14 cellular contexts compared by ENCODE assay signal in genomic region chr9:18786196-18786595, GRCh38.
DNase-seq lines count a peak whose midpoint lies in the region; ATAC-seq and TF ChIP-seq lines count a peak whose summit lies in the region.
"Had no signal": no experiment of that assay in that cellular context is flagged by ENCODE, and none has a peak within 500 bp of the region (broad histone marks: within the 10 kb centered on the region; RNA-seq: fewer than 3 reads in every experiment).

No MANE protein-coding gene starts in this region.

- H3K27ac ChIP-seq in ACC112 (ENCODE audit: low read depth, low read length) (0 out of 2 replicates have a peak overlapping the region, but pooled peaks have one; percentile 14), esophagus muscularis mucosa (replicated peaks in 1 of 4) (peak overlapping the region; percentile 51 to 66 (median 65)), gastrocnemius medialis (peak overlapping the region; percentile 37 to 62 (median 44))

- peaks cover 23% of the 10 kb centered on the region for H3K4me1 ChIP-seq in ACC112 (ENCODE audit: control insufficient read depth, insufficient read depth, low read length, unreplicated experiment)
- peaks cover 20 to 41% (median 34%) of the 10 kb centered on the region in 4 donors for H3K4me1 ChIP-seq in esophagus muscularis mucosa
- H3K4me1 ChIP-seq in gastrocnemius medialis: peaks cover 0 to 6% of the 10 kb centered on the region in 2 donors

- TF ChIP-seq CTCF in esophagus muscularis mucosa (IDR thresholded peaks at IDR 0.05) (no peak), gastrocnemius medialis (IDR thresholded peaks at IDR 0.05 in 4 of 5, conservative IDR thresholded peaks at IDR 0.05 in 1 of 5) (no peak)

- no peaks in the 10 kb centered on the region for H3K27me3 ChIP-seq in ACC112 (ENCODE audit: insufficient read depth, low read length)
- H3K27me3 ChIP-seq in esophagus muscularis mucosa: no peaks in the 10 kb centered on the region
- no peaks in the 10 kb centered on the region for H3K27me3 ChIP-seq in gastrocnemius medialis

- no peaks in the 10 kb centered on the region for H3K79me2 ChIP-seq in ACC112 (ENCODE audit: control insufficient read depth, insufficient read depth, low read length, unreplicated experiment)

- WGBS in esophagus muscularis mucosa: 71% methylated on average over 3 of the region's 3 CpGs

- intact Hi-C loops in esophagus muscularis mucosa (cut with DNase I): no loop called here
- intact Hi-C loops in gastrocnemius medialis (cut with DNase I; ENCODE audit: low total_unique reads): no loop called here

- no peak for TF ChIP-seq EP300 in esophagus muscularis mucosa (IDR thresholded peaks at IDR 0.05)

- H2AFZ ChIP-seq in ACC112 (ENCODE audit: low read length, unreplicated experiment): no peak overlapping the region

- no peak for TF ChIP-seq POLR2A in esophagus muscularis mucosa (IDR thresholded peaks at IDR 0.05; ENCODE audit: low read depth)
- TF ChIP-seq POLR2A in gastrocnemius medialis (IDR thresholded peaks at IDR 0.05): no peak

- DNase-seq in M059J (ENCODE audit: low read depth) (peak; percentile 10), esophagus muscularis mucosa (ENCODE audit: extremely low spot score) (peak; percentile 66), gastrocnemius medialis (no peak), HUDEP-2 (lab: John Stamatoyannopoulos, UW; ENCODE audit: unreplicated experiment in 76 of 76) (no peak), NCI-H2107 treated with DMSO at 0.1 percent for 48 hours (lab: John Stamatoyannopoulos, UW; ENCODE audit: unreplicated experiment) (no peak)
- DNase-seq in stimulated activated CD4-positive, alpha-beta T cell treated with anti-CD3 and anti-CD28 coated beads, Interleukin-4, amount 100 ng/mL, for 4 hours: no peak
- DNase-seq in activated naive CD4-positive, alpha-beta T cell treated with anti-CD3 and anti-CD28 coated beads, Interleukin-2, amount 50 U/mL, for 16 hours: no peak
- DNase-seq: activated CD4-positive, alpha-beta T cell treated with anti-CD3 and anti-CD28 coated beads for 1 hour; activated gamma-delta T cell; AML-193; anterior cingulate cortex; erythroblast; GDM1 had no signal

- 0 out of 2 replicates have a peak, but pooled peaks cover 2% of the 10 kb centered on the region for H3K36me3 ChIP-seq in ACC112 (ENCODE audit: insufficient read depth, low read length)
- H3K36me3 ChIP-seq in esophagus muscularis mucosa: no peaks in the 10 kb centered on the region
- no peaks in the 10 kb centered on the region for H3K36me3 ChIP-seq in gastrocnemius medialis

- H3K4me3 ChIP-seq in ACC112 (ENCODE audit: low read depth, low read length): no peak overlapping the region
- H3K4me3 ChIP-seq in esophagus muscularis mucosa: no peak overlapping the region
- H3K4me3 ChIP-seq in gastrocnemius medialis: no peak overlapping the region

- H3K9me3 ChIP-seq in esophagus muscularis mucosa: no peaks in the 10 kb centered on the region
- H3K9me3 ChIP-seq in gastrocnemius medialis: no peaks in the 10 kb centered on the region

- no peak for ATAC-seq in gastrocnemius medialis

- in situ Hi-C loops in gastrocnemius medialis (cut with MboI; ENCODE audit: low sequenced_read_pairs in 4 of 4): no loop called here

Comparison
In these comparisons a context has a peak if more than half of its experiments do, and no peak if none do; other contexts are left out.
1. H3K27ac ChIP-seq: peak in every context shown above with its lines; median percentile 65 in esophagus muscularis mucosa; 44 in gastrocnemius medialis; 14 in ACC112.
2. DNase-seq: peak in M059J (single experiment) and esophagus muscularis mucosa (single experiment); none in gastrocnemius medialis (0 of 2), stimulated activated CD4-positive, alpha-beta T cell treated with anti-CD3 and anti-CD28 coated beads, Interleukin-4, amount 100 ng/mL, for 4 hours (0 of 2), activated naive CD4-positive, alpha-beta T cell treated with anti-CD3 and anti-CD28 coated beads, Interleukin-2, amount 50 U/mL, for 16 hours (single experiment), HUDEP-2 (0 of 76) and NCI-H2107 treated with DMSO at 0.1 percent for 48 hours (single experiment).